17 cellular contexts compared by ENCODE assay signal in genomic region chr7:16923019-16923418, GRCh38. TPM values are rescaled to one million over a fixed set of nuclear protein-coding genes. Genes with fewer than 3 reads are reported as not detected.
A peak's percentile ranks its signal among the peaks of the same experiment; 100 is the strongest.
DNase-seq lines count a peak whose midpoint lies in the region; ATAC-seq and TF ChIP-seq lines count a peak whose summit lies in the region.
"Had no signal": no experiment of that assay in that cellular context is flagged by ENCODE, and none has a peak within 500 bp of the region (broad histone marks: within the 10 kb centered on the region; RNA-seq: fewer than 3 reads in every experiment).

No MANE protein-coding gene starts in this region.

- POLR2A ChIA-PET in Caco-2 (lab: Charles Lee), result no interaction called here
- POLR2A ChIA-PET in GM10248 (lab: Yijun Ruan, JAX), result no interaction called here

- BruUV-seq in Caco-2 (replicated peaks; lab: Mats Ljungman, UMichigan), result no TSS peak

- H3K4me3 ChIP-seq in Caco-2 (ENCODE audit: low read depth, low read length) (no peak overlapping the region), lower lobe of right lung (no peak overlapping the region)
- H3K4me3 ChIP-seq: spleen, tibial artery had no signal

- DNase-seq in Caco-2 (no peak), lower lobe of right lung (no peak), GM10248 (ENCODE audit: extremely low spot score) (no peak), T-helper 9 cell (no peak)
- DNase-seq: activated naive CD4-positive, alpha-beta T cell; caudate nucleus; DMS153; foreskin melanocyte; NCI-H1048; spleen; tibial artery had no signal

- peaks cover 8% of the 10 kb centered on the region for H3K9me3 Mint-ChIP-seq in Caco-2 (ENCODE audit: unreplicated experiment)

- CTCF ChIA-PET in Caco-2 (lab: Charles Lee) (no interaction called here), GM10248 (lab: Yijun Ruan, JAX) (interaction anchor here (1.2 to 2.7 kb wide), 2 partner anchors 10 to 31 kb away, joined by 4 to 12 read pairs; no protein-coding TSS in a partner anchor)

- no peaks in the 10 kb centered on the region for H3K27me3 ChIP-seq in Caco-2 (replicated peaks; ENCODE audit: control insufficient read depth, insufficient read depth, low read length)
- no peaks in the 10 kb centered on the region for H3K27me3 ChIP-seq in lower lobe of right lung (ENCODE audit: low read depth)
- H3K27me3 ChIP-seq: tibial artery had no signal

- no peaks in the 10 kb centered on the region for H3K27me3 Mint-ChIP-seq in Caco-2 (ENCODE audit: insufficient read depth, unreplicated experiment)

- H3K27ac Mint-ChIP-seq in Caco-2 (ENCODE audit: unreplicated experiment), result peak overlapping the region; percentile 52
- H3K27ac Mint-ChIP-seq: B cell had no signal

- TF ChIP-seq CTCF in Caco-2 (IDR thresholded peaks at IDR 0.05; ENCODE audit: insufficient read depth in 1 of 2, low read depth in 1 of 2, low read length in 1 of 2, severe bottlenecking in 1 of 2, unreplicated experiment in 1 of 2) (no peak), VCaP (conservative IDR thresholded peaks at IDR 0.05) (no peak), lower lobe of right lung (IDR thresholded peaks at IDR 0.05) (no peak), GM10248 (IDR thresholded peaks at IDR 0.05; ENCODE audit: control extremely low read depth, extremely low read depth, low read depth, missing control alignments) (no peak)

- intact Hi-C loops in Caco-2 (cut with micrococcal nuclease; ENCODE audit: unreplicated experiment) (loop anchor here (2.0 kb wide), 1 partner anchor 16 kb away; no protein-coding TSS in a partner anchor), lower lobe of right lung (cut with DNase I) (no loop called here)

- H3K4me1 ChIP-seq in Caco-2, result peaks cover 29% of the 10 kb centered on the region
- H3K4me1 ChIP-seq in lower lobe of right lung, result peaks cover 24% of the 10 kb centered on the region
- H3K4me1 ChIP-seq: spleen, tibial artery had no signal

- H3K36me3 ChIP-seq in Caco-2 (ENCODE audit: control insufficient read depth, insufficient read depth, low read length) (peaks cover 2% of the 10 kb centered on the region; the same call in 1 of the 2 replicates), lower lobe of right lung (no peaks in the 10 kb centered on the region)
- H3K36me3 ChIP-seq: spleen, tibial artery had no signal

- H3K27ac ChIP-seq in VCaP, result peak overlapping the region; percentile 60; the same call in 1 of the 2 replicates
- peak overlapping the region; percentile 25 for H3K27ac ChIP-seq in lower lobe of right lung
- H3K27ac ChIP-seq: spleen, tibial artery had no signal

- ATAC-seq in GM18907 (IDR thresholded peaks at IDR 0.05; ENCODE audit: unreplicated experiment), result peak; percentile 37
- ATAC-seq in lower lobe of right lung, result no peak
- no peak for ATAC-seq in HG03432 (IDR thresholded peaks at IDR 0.05; ENCODE audit: unreplicated experiment)
- no peak for ATAC-seq in HG02981 (IDR thresholded peaks at IDR 0.05; ENCODE audit: unreplicated experiment)

- peaks cover 5% of the 10 kb centered on the region for H3K36me3 Mint-ChIP-seq in Caco-2 (ENCODE audit: insufficient read depth, unreplicated experiment)
- H3K36me3 Mint-ChIP-seq: mesothelial cell of epicardium had no signal

- no peaks in the 10 kb centered on the region for H3K9me3 ChIP-seq in Caco-2
- no peaks in the 10 kb centered on the region for H3K9me3 ChIP-seq in lower lobe of right lung
- H3K9me3 ChIP-seq: spleen, tibial artery had no signal

- H3K4me1 Mint-ChIP-seq in Caco-2 (ENCODE audit: low read depth, unreplicated experiment), result peaks cover 36% of the 10 kb centered on the region

- H3K4me3 Mint-ChIP-seq in Caco-2 (ENCODE audit: unreplicated experiment), result peak overlapping the region; percentile 6
- H3K4me3 Mint-ChIP-seq: B cell, mesothelial cell of epicardium had no signal

RNA-seq across cellular contexts. Expression of gene AGR3, which starts 41.2 kb away (rescaled TPM):
- total RNA-seq in Caco-2 (2022), result 1.2 and 3.1 TPM in 2 replicates
- total RNA-seq in lower lobe of right lung, result 105 TPM
- total RNA-seq: B cell, spleen had no signal

Comparison
In these comparisons a context has a peak if more than half of its experiments do, and no peak if none do; other contexts are left out.
1. RNA of gene AGR3, which starts 41.2 kb away (total RNA-seq): 105 TPM in lower lobe of right lung (single experiment); 1.2 to 3.1 TPM in Caco-2; every median in the first group is over 10 times any median in the second.